In the genomic region with DNA sequence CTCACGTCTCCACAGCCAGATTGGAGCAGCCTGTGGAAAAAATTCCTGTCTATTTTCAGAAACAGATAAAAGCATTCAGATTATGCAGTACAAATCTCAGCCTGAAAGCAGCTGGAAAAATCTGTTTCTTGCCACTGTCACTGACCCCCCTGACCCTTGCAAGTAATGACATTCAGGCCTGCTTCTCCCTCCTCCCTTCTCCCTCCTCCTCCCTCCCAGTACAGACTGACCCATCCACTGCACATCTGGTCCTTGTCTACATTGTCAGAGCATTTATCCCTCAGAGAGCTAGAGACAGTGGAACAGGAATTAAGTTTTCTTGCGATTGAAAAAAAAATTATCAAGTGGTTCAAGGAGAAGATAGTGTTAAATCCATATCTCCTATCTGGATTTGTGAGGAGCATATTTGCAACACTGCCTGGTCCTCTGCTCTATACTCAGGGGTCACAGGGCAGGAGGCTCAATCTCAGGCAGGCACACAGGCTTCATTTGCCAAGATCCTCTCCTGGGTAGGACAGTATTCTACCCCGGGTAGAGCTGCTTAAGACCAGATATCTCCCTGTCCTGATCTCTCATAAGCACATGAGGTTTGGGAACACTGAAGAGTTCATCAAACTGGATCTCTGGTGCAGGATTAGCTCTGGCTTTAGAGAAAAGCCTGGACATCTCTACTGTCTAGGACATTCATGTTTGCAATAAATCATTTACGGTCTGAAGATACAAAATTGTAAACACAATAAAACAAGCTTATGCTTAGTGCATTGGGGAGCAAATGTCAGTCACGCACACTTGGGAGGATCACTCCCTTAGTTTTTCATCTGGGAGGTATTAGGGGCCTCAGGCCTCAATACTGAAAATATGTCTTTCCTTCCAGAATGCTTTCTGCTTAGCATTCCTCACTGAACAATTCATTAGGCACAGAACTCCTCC, we compare ENCODE assay signal across 14 cellular contexts. TPM values are rescaled to one million over a fixed set of nuclear protein-coding genes. Genes with fewer than 3 reads are reported as not detected.
A peak's percentile ranks its signal among the peaks of the same experiment; 100 is the strongest.
DNase-seq lines count a peak whose midpoint lies in the region; ATAC-seq and TF ChIP-seq lines count a peak whose summit lies in the region.
"Had no signal": no experiment of that assay in that cellular context is flagged by ENCODE, and none has a peak within 500 bp of the region (broad histone marks: within the 10 kb centered on the region; RNA-seq: fewer than 3 reads in every experiment).

No MANE protein-coding gene starts in this region.

- H3K27me3 ChIP-seq in gastroesophageal sphincter = no peaks in the 10 kb centered on the region
- H3K27me3 ChIP-seq in thoracic aorta (replicated peaks; ENCODE audit: insufficient read depth) = no peaks in the 10 kb centered on the region

- H3K4me3 ChIP-seq in gastroesophageal sphincter = no peak overlapping the region
- H3K4me3 ChIP-seq in thoracic aorta = no peak overlapping the region

- TF ChIP-seq CTCF in gastroesophageal sphincter (IDR thresholded peaks at IDR 0.05) = peak in 1 of 4 experiments; percentile 16
- TF ChIP-seq CTCF in thoracic aorta (IDR thresholded peaks at IDR 0.05) = no peak
- no peak for TF ChIP-seq CTCF in GM13977 (IDR thresholded peaks at IDR 0.05; ENCODE audit: extremely low read depth, insufficient read depth, missing control alignments)

- intact Hi-C loops in activated T-helper 1 cell treated with anti-CD3 and anti-CD28 coated beads, Interleukin-12 subunit alpha, Interleukin-12 subunit beta, Interleukin-2, Interleukin-4 antibody, amounts not matched to agents 30 ng/mL and 10 ng/mL and 1 ng/mL, durations not matched to agents 14 hours and 24 hours and 36 hours (cut with micrococcal nuclease) = loop anchor here (5.0 kb wide), 1 partner anchor 35 kb away; the partner anchor contains the start of gene LCLAT1

- no peaks in the 10 kb centered on the region for H3K9me3 Mint-ChIP-seq in activated T-helper 1 cell treated with anti-CD3 and anti-CD28 coated beads, Interleukin-12 subunit alpha, Interleukin-12 subunit beta, Interleukin-2, Interleukin-4 antibody, amounts not matched to agents 30 ng/mL and 10 ng/mL and 1 ng/mL, durations not matched to agents 14 hours and 24 hours and 36 hours
- H3K9me3 Mint-ChIP-seq: CD4-positive, alpha-beta T cell had no signal

- TF ChIP-seq EP300 in gastroesophageal sphincter (IDR thresholded peaks at IDR 0.05) = no peak

- H3K9me3 ChIP-seq in gastroesophageal sphincter (no peaks in the 10 kb centered on the region), thoracic aorta (no peaks in the 10 kb centered on the region)

- peak overlapping the region; percentile 71 to 87 (median 82) for H3K27ac ChIP-seq in gastroesophageal sphincter
- peak overlapping the region; percentile 72 to 94 for H3K27ac ChIP-seq in thoracic aorta

- no peak for DNase-seq in activated T-helper 1 cell treated with anti-CD3 and anti-CD28 coated beads, Interleukin-12 subunit alpha, Interleukin-12 subunit beta, Interleukin-2, Interleukin-4 antibody, amounts not matched to agents 30 ng/mL and 10 ng/mL and 1 ng/mL, durations not matched to agents 14 hours and 24 hours and 36 hours (ENCODE audit: low spot score)
- DNase-seq in mucosa of gallbladder (ENCODE audit: low spot score) = peak; percentile 63
- no peak for DNase-seq in thoracic aorta (ENCODE audit: low spot score)
- no peak for DNase-seq in GM13977 (ENCODE audit: low spot score)
- DNase-seq: activated CD4-positive, alpha-beta T cell treated with anti-CD3 and anti-CD28 coated beads for 1 hour; activated gamma-delta T cell; CD4-positive, alpha-beta T cell; midbrain; NCI-H1436; NCI-H748 treated with DMSO at 0.1 percent for 48 hours had no signal

- no peak for TF ChIP-seq POLR2A in gastroesophageal sphincter (IDR thresholded peaks at IDR 0.05)

- H3K36me3 Mint-ChIP-seq in activated T-helper 1 cell treated with anti-CD3 and anti-CD28 coated beads, Interleukin-12 subunit alpha, Interleukin-12 subunit beta, Interleukin-2, Interleukin-4 antibody, amounts not matched to agents 30 ng/mL and 10 ng/mL and 1 ng/mL, durations not matched to agents 14 hours and 24 hours and 36 hours (ENCODE audit: low read depth) = peaks cover 2% of the 10 kb centered on the region

- 9 to 24% methylated on average over 5 of the region's 5 CpGs for WGBS in gastroesophageal sphincter (ENCODE audit: low coverage in 1 of 2), 2 donors

- in situ Hi-C loops in GM13977 (cut with MboI; ENCODE audit: low pct_unique_long_range_greater_than_20kb, low sequenced_read_pairs, unreplicated experiment) = no loop called here

- ATAC-seq in gastroesophageal sphincter = peak; percentile 58
- no peak for ATAC-seq in thoracic aorta (ENCODE audit: insufficient number of reproducible peaks, low FRiP score, low read depth)
- no peak for ATAC-seq in GM21717 (IDR thresholded peaks at IDR 0.05; ENCODE audit: unreplicated experiment)
- no peak for ATAC-seq in HG03457 (IDR thresholded peaks at IDR 0.05; ENCODE audit: unreplicated experiment)
- no peak for ATAC-seq in HG03521 (IDR thresholded peaks at IDR 0.05; ENCODE audit: unreplicated experiment)

- peak overlapping the region; percentile 34 for H3K27ac Mint-ChIP-seq in activated T-helper 1 cell treated with anti-CD3 and anti-CD28 coated beads, Interleukin-12 subunit alpha, Interleukin-12 subunit beta, Interleukin-2, Interleukin-4 antibody, amounts not matched to agents 30 ng/mL and 10 ng/mL and 1 ng/mL, durations not matched to agents 14 hours and 24 hours and 36 hours
- H3K27ac Mint-ChIP-seq: CD4-positive, alpha-beta T cell had no signal

- peaks cover 21 to 76% (median 37%) of the 10 kb centered on the region in 3 donors for H3K4me1 ChIP-seq in gastroesophageal sphincter
- H3K4me1 ChIP-seq in thoracic aorta (ENCODE audit: control insufficient read depth in 1 of 2, low read depth in 2 of 2) = peaks cover 31 to 66% of the 10 kb centered on the region in 2 donors

- no peaks in the 10 kb centered on the region for H3K36me3 ChIP-seq in gastroesophageal sphincter
- H3K36me3 ChIP-seq in thoracic aorta = no peaks in the 10 kb centered on the region

- H3K4me3 Mint-ChIP-seq in activated T-helper 1 cell treated with anti-CD3 and anti-CD28 coated beads, Interleukin-12 subunit alpha, Interleukin-12 subunit beta, Interleukin-2, Interleukin-4 antibody, amounts not matched to agents 30 ng/mL and 10 ng/mL and 1 ng/mL, durations not matched to agents 14 hours and 24 hours and 36 hours = no peak overlapping the region
- H3K4me3 Mint-ChIP-seq: CD4-positive, alpha-beta T cell had no signal

- no peaks in the 10 kb centered on the region for H3K27me3 Mint-ChIP-seq in activated T-helper 1 cell treated with anti-CD3 and anti-CD28 coated beads, Interleukin-12 subunit alpha, Interleukin-12 subunit beta, Interleukin-2, Interleukin-4 antibody, amounts not matched to agents 30 ng/mL and 10 ng/mL and 1 ng/mL, durations not matched to agents 14 hours and 24 hours and 36 hours (ENCODE audit: insufficient read depth)
- H3K27me3 Mint-ChIP-seq: CD4-positive, alpha-beta T cell had no signal

- peaks cover 48% of the 10 kb centered on the region for H3K4me1 Mint-ChIP-seq in activated T-helper 1 cell treated with anti-CD3 and anti-CD28 coated beads, Interleukin-12 subunit alpha, Interleukin-12 subunit beta, Interleukin-2, Interleukin-4 antibody, amounts not matched to agents 30 ng/mL and 10 ng/mL and 1 ng/mL, durations not matched to agents 14 hours and 24 hours and 36 hours (ENCODE audit: low read depth)

RNA-seq across cellular contexts. Expression of gene LCLAT1, which starts 34.4 kb away (rescaled TPM):
- 40.1 and 46.2 TPM in 2 replicates for total RNA-seq in activated T-helper 1 cell treated with anti-CD3 and anti-CD28 coated beads, Interleukin-12 subunit alpha, Interleukin-12 subunit beta, Interleukin-2, Interleukin-4 antibody, amounts not matched to agents 30 ng/mL and 10 ng/mL and 1 ng/mL, durations not matched to agents 14 hours and 24 hours and 36 hours
- total RNA-seq in gastroesophageal sphincter (10 to 100 TPM; 25.3 to 55.4 (median 43.1) TPM), mucosa of gallbladder (40.7 TPM), thoracic aorta (10 to 100 TPM; 14.8 to 43.9 TPM)
